Comparison of ENCODE assay signal across 1 cellular context in genomic region chr7:41688012-41688625, GRCh38.
A peak's percentile ranks its signal among the peaks of the same experiment; 100 is the strongest.
TF ChIP-seq lines count a peak whose summit lies in the region.

No MANE protein-coding gene starts in this region.

TF ChIP-seq in SK-N-SH, 30 proteins besides CTCF, POLR2A, EP300 and RAD21 (continued from another document):
- no peak for TF ChIP-seq PBX3 (IDR thresholded peaks at IDR 0.05)
- no peak for TF ChIP-seq MEF2A (IDR thresholded peaks at IDR 0.05; ENCODE audit: borderline replicate concordance, low read depth)
- peak; percentile 22; the same call in 1 of the 2 replicates for TF ChIP-seq FOSL2 (IDR thresholded peaks at IDR 0.05; ENCODE audit: borderline replicate concordance, low read depth)
